In the genomic region with DNA sequence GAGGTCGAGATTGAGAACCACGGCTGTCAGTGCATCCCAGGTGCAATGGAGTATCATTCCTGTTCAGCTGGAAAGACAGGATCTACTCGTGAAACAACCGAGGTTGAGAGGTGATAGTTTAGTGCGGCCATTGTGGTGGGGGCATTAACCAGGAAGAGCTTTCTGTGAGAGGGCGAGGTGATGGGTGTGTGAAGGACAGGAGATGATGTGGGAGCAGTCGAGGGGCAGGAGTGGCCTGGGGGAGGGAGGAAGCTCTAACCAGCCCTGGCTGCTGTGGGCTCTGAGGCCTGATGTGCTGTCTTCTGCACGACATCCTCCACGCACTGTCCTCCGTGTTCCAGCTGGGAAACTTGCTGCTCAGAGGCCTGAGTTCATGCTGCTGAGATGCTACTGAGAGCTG, we compare ENCODE assay signal across 1 cellular context.
TF ChIP-seq lines count a peak whose summit lies in the region.

No MANE protein-coding gene starts in this region.

TF ChIP-seq in HepG2, 621 proteins besides CTCF, POLR2A, EP300 and RAD21 (continued from another document):
- TF ChIP-seq, protein P1, sequence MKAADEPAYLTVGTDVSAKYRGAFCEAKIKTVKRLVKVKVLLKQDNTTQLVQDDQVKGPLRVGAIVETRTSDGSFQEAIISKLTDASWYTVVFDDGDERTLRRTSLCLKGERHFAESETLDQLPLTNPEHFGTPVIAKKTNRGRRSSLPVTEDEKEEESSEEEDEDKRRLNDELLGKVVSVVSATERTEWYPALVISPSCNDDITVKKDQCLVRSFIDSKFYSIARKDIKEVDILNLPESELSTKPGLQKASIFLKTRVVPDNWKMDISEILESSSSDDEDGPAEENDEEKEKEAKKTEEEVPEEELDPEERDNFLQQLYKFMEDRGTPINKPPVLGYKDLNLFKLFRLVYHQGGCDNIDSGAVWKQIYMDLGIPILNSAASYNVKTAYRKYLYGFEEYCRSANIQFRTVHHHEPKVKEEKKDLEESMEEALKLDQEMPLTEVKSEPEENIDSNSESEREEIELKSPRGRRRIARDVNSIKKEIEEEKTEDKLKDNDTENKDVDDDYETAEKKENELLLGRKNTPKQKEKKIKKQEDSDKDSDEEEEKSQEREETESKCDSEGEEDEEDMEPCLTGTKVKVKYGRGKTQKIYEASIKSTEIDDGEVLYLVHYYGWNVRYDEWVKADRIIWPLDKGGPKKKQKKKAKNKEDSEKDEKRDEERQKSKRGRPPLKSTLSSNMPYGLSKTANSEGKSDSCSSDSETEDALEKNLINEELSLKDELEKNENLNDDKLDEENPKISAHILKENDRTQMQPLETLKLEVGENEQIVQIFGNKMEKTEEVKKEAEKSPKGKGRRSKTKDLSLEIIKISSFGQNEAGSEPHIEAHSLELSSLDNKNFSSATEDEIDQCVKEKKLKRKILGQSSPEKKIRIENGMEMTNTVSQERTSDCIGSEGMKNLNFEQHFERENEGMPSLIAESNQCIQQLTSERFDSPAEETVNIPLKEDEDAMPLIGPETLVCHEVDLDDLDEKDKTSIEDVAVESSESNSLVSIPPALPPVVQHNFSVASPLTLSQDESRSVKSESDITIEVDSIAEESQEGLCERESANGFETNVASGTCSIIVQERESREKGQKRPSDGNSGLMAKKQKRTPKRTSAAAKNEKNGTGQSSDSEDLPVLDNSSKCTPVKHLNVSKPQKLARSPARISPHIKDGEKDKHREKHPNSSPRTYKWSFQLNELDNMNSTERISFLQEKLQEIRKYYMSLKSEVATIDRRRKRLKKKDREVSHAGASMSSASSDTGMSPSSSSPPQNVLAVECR (CRISPR knock-in tag; IDR thresholded peaks at IDR 0.05; ENCODE audit: borderline replicate concordance): 0 out of 2 replicates have a peak, but pooled peaks have one; percentile 15
- TF ChIP-seq KDM2A (CRISPR knock-in tag; IDR thresholded peaks at IDR 0.05; ENCODE audit: borderline replicate concordance, low read depth): 0 out of 2 replicates have a peak, but pooled peaks have one; percentile 42
